8 cellular contexts compared by ENCODE assay signal in the genomic region with DNA sequence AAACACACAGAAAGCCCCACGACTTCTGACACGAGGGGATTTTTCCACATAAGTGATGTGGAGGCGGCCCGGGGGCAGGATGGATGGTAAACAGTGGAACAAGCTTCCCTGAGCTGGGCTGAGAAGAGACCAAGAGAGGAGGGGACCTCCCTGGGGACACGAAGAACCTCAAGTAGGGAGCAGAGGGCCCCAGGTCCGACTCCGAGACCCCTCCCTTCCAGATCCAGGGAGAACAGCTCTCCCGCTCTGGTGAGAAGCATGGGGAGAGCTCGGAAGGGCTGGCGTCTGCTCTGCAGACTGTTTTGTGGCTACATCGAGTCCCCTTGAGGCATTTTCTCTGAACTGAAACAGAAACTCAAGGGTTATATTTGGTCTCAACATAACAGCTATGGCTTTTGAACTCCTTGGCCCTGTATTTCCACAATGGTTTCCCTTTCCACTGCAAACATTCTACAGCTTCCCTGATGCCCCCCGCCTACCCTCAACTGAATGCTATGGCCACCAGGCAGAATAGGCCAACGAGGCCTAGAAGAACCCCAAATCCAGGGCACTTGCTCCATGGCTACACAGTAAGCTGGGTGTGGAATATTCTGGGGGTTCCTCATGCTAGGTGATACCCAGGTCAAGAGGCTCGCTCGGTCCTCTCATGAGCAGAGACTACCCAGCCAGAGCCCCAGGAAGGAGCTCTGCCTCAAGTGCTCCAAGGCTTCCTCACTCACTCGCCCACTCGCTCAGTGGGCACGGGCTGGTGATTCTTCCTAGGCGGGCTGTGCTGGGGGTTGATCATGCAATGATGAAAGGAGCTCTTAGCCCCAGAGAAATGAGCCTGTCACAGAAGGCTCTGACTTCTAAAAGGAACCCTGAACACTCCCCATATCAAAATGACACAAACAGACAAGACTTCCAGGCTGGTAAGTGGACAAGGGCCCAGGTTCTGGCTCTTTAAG. TPM values are rescaled to one million over a fixed set of nuclear protein-coding genes. Genes with fewer than 3 reads are reported as not detected.
DNase-seq lines count a peak whose midpoint lies in the region; ATAC-seq and TF ChIP-seq lines count a peak whose summit lies in the region.

No MANE protein-coding gene starts in this region.

- peak; percentile 48 for DNase-seq in activated naive CD4-positive, alpha-beta T cell treated with Interleukin-2 at 50 U/mL for 16 hours
- DNase-seq in activated naive CD4-positive, alpha-beta T cell (lab: John Stamatoyannopoulos, UW): no peak
- DNase-seq in activated T-cell treated with anti-CD3 and anti-CD28 coated beads, Interleukin-2, amount 50 U/mL, for 72 hours: peak; percentile 45 to 52
- DNase-seq in gastrocnemius medialis: no peak
- DNase-seq in NCI-H1694 (lab: John Stamatoyannopoulos, UW): no peak
- DNase-seq in HT-29 (ENCODE audit: low spot score): no peak
- no peak for DNase-seq in NCI-H446 treated with DMSO at 0.1 percent for 48 hours (lab: John Stamatoyannopoulos, UW)

- peak overlapping the region; percentile 92 for H3K27ac Mint-ChIP-seq in activated T-cell treated with anti-CD3 and anti-CD28 coated beads, Interleukin-2, amount 50 U/mL, for 72 hours

- peaks cover 0 to 15% of the 10 kb centered on the region in 2 donors for H3K36me3 ChIP-seq in gastrocnemius medialis

- ATAC-seq in HG02973 (IDR thresholded peaks at IDR 0.05; ENCODE audit: unreplicated experiment) (peak; percentile 68), gastrocnemius medialis (no peak)
- peak; percentile 59 to 71 for ATAC-seq in activated T-cell treated with anti-CD3 and anti-CD28 coated beads, Interleukin-2, amount 50 U/mL, for 72 hours (replicated peaks in 1 of 2)

- TF ChIP-seq CTCF in gastrocnemius medialis (IDR thresholded peaks at IDR 0.05 in 4 of 5, conservative IDR thresholded peaks at IDR 0.05 in 1 of 5): no peak

- H3K27me3 Mint-ChIP-seq in activated T-cell treated with anti-CD3 and anti-CD28 coated beads, Interleukin-2, amount 50 U/mL, for 72 hours (ENCODE audit: low read depth): no peaks in the 10 kb centered on the region

- H3K36me3 Mint-ChIP-seq in activated T-cell treated with anti-CD3 and anti-CD28 coated beads, Interleukin-2, amount 50 U/mL, for 72 hours (ENCODE audit: insufficient read depth in 2 of 2): peaks cover 8 to 17% of the 10 kb centered on the region in 2 donors

- peaks cover 79 to 96% of the 10 kb centered on the region in 2 donors for H3K4me1 ChIP-seq in gastrocnemius medialis

- peaks cover 91% of the 10 kb centered on the region for H3K4me1 Mint-ChIP-seq in activated T-cell treated with anti-CD3 and anti-CD28 coated beads, Interleukin-2, amount 50 U/mL, for 72 hours (ENCODE audit: low read depth)

- in situ Hi-C loops in gastrocnemius medialis (cut with MboI; ENCODE audit: low sequenced_read_pairs in 4 of 4): no loop called here

- TF ChIP-seq POLR2A in gastrocnemius medialis (IDR thresholded peaks at IDR 0.05): no peak

- intact Hi-C loops in gastrocnemius medialis (cut with DNase I; ENCODE audit: low total_unique reads): loop anchor here (5.0 kb wide), 1 partner anchor 316 kb away; no protein-coding TSS in a partner anchor

- H3K27ac ChIP-seq in gastrocnemius medialis: peak overlapping the region; percentile 93 to 98 (median 96)

- H3K4me3 ChIP-seq in gastrocnemius medialis: no peak overlapping the region

- peak overlapping the region; percentile 80 to 87 for H3K4me3 Mint-ChIP-seq in activated T-cell treated with anti-CD3 and anti-CD28 coated beads, Interleukin-2, amount 50 U/mL, for 72 hours

- no peaks in the 10 kb centered on the region for H3K27me3 ChIP-seq in gastrocnemius medialis

- H3K9me3 ChIP-seq in gastrocnemius medialis: no peaks in the 10 kb centered on the region

- no peaks in the 10 kb centered on the region for H3K9me3 Mint-ChIP-seq in activated T-cell treated with anti-CD3 and anti-CD28 coated beads, Interleukin-2, amount 50 U/mL, for 72 hours

RNA-seq across cellular contexts. Expression of gene FAM53B, which starts 47.5 kb away (rescaled TPM):
- total RNA-seq in activated T-cell treated with anti-CD3 and anti-CD28 coated beads, Interleukin-2, amount 50 U/mL, for 72 hours: 10 to 100 TPM; 30.0 to 37.7 TPM
- total RNA-seq in gastrocnemius medialis: 100 to 1,000 TPM; 140 to 253 (median 192) TPM
- total RNA-seq in HT-29 (2014; rRNA removed; shearing (Covaris generic)): 17.8 and 20.2 TPM in 2 replicates

Comparison
In these comparisons a context has a peak if more than half of its experiments do, and no peak if none do; other contexts are left out.
1. DNase-seq: peak in activated naive CD4-positive, alpha-beta T cell treated with Interleukin-2 at 50 U/mL for 16 hours (single experiment) and activated T-cell treated with anti-CD3 and anti-CD28 coated beads, Interleukin-2, amount 50 U/mL, for 72 hours (2 of 2); none in activated naive CD4-positive, alpha-beta T cell (0 of 4), gastrocnemius medialis (0 of 2), NCI-H1694 (single experiment), HT-29 (single experiment) and NCI-H446 treated with DMSO at 0.1 percent for 48 hours (single experiment).
2. ATAC-seq: peak in HG02973 (single experiment) and activated T-cell treated with anti-CD3 and anti-CD28 coated beads, Interleukin-2, amount 50 U/mL, for 72 hours (2 of 2); none in gastrocnemius medialis (0 of 2).